In genomic region chr10:77859200-77859864, GRCh38 we compare ENCODE assay signal across 26 cellular contexts.
DNase-seq lines count a peak whose midpoint lies in the region; ATAC-seq and TF ChIP-seq lines count a peak whose summit lies in the region.
"Had no signal": no experiment of that assay in that cellular context is flagged by ENCODE, and none has a peak within 500 bp of the region (broad histone marks: within the 10 kb centered on the region; RNA-seq: fewer than 3 reads in every experiment).

No MANE protein-coding gene starts in this region.

- no peak for DNase-seq in breast epithelium (ENCODE audit: low spot score in 2 of 2)
- no peak for DNase-seq in mammary epithelial cell
- DNase-seq in endodermal cell, result no peak
- no peak for DNase-seq in prostate gland (ENCODE audit: low spot score)
- no peak for DNase-seq in superior temporal gyrus (ENCODE audit: extremely low spot score)
- no peak for DNase-seq in DMS114 treated with DMSO at 0.1 percent for 48 hours (lab: John Stamatoyannopoulos, UW; ENCODE audit: unreplicated experiment)
- DNase-seq: 8988T; Calu3; CD8-positive, alpha-beta memory T cell; H7; HFFc6; KBM-7; MM.1S; NCI-H1048; NCI-H1436; NCI-H1930; NCI-H2227 treated with DMSO at 0.1 percent for 48 hours; NCI-H524; NCI-H774; NK-92 treated with Interleukin-12 subunit alpha and Interleukin-12 subunit beta, amount 100 ng/mL, for 24 hours; Peyer's patch had no signal

- 88% methylated on average over 7 of the region's 7 CpGs for WGBS in mammary epithelial cell (ENCODE audit: low coverage, missing lambda C conversion rate)
- 79 to 86% methylated on average over 5 to 7 of the region's 7 CpGs for WGBS in endodermal cell (ENCODE audit: insufficient coverage in 1 of 2, insufficient read length in 1 of 2), 2 experiments
- 79% methylated on average over 7 of the region's 7 CpGs for WGBS in prostate gland

- no peak for TF ChIP-seq POLR2A in breast epithelium (IDR thresholded peaks at IDR 0.05)
- no peak for TF ChIP-seq POLR2A in prostate gland (IDR thresholded peaks at IDR 0.05)

- TF ChIP-seq CTCF in breast epithelium (IDR thresholded peaks at IDR 0.05) (no peak), mammary epithelial cell (conservative IDR thresholded peaks at IDR 0.05 in 1 of 2, IDR thresholded peaks at IDR 0.05 in 1 of 2; ENCODE audit: extremely low read depth in 1 of 2, insufficient read depth in 1 of 2, low read depth in 1 of 2, low read length in 2 of 2) (no peak), endodermal cell (conservative IDR thresholded peaks at IDR 0.05) (no peak), prostate gland (IDR thresholded peaks at IDR 0.05) (no peak)

- in situ Hi-C loops in mammary epithelial cell (cut with MboI; ENCODE audit: low sequenced_read_pairs in 2 of 2), result no loop called here

- no peak for ATAC-seq in HG02759 (IDR thresholded peaks at IDR 0.05; ENCODE audit: unreplicated experiment)
- no peak for ATAC-seq in GM18511 (IDR thresholded peaks at IDR 0.05; ENCODE audit: unreplicated experiment)
- ATAC-seq: Right ventricle myocardium inferior had no signal

- CTCF ChIA-PET in mammary epithelial cell (lab: Charles Lee; ENCODE audit: low non-redundant PET), result no interaction called here

- no peaks in the 10 kb centered on the region for H4K20me1 ChIP-seq in mammary epithelial cell (ENCODE audit: insufficient read depth, low read length)

- H3K27me3 ChIP-seq in breast epithelium (no peaks in the 10 kb centered on the region), mammary epithelial cell (ENCODE audit: insufficient read depth, low read length) (no peaks in the 10 kb centered on the region), endodermal cell (ENCODE audit: control insufficient read depth, insufficient read depth, low read length, poor library complexity, severe bottlenecking) (no peaks in the 10 kb centered on the region), prostate gland (replicated peaks; ENCODE audit: insufficient read depth) (no peaks in the 10 kb centered on the region)
- H3K27me3 ChIP-seq: BLaER1 treated with 17β-estradiol and CSF1 and Interleukin-3, amounts not matched to agents 10 nM and 100 nM; Peyer's patch; SJSA1 had no signal

- H3K9me3 Mint-ChIP-seq in endodermal cell, result no peaks in the 10 kb centered on the region
- H3K9me3 Mint-ChIP-seq: CD8-positive, alpha-beta memory T cell; HFFc6 had no signal

- H3K4me3 ChIP-seq in breast epithelium, result no peak overlapping the region
- H3K4me3 ChIP-seq in mammary epithelial cell (replicated peaks in 1 of 3; ENCODE audit: insufficient read depth in 1 of 3, low read depth in 2 of 3, low read length in 3 of 3), result no peak overlapping the region
- no peak overlapping the region for H3K4me3 ChIP-seq in endodermal cell (ENCODE audit: low read length)
- H3K4me3 ChIP-seq in prostate gland, result no peak overlapping the region
- H3K4me3 ChIP-seq: BLaER1 treated with 17β-estradiol and CSF1 and Interleukin-3, amounts not matched to agents 10 nM and 100 nM; Peyer's patch; SJSA1 had no signal

- H3K4me1 Mint-ChIP-seq in endodermal cell, result peaks cover 13% of the 10 kb centered on the region
- H3K4me1 Mint-ChIP-seq: CD8-positive, alpha-beta memory T cell had no signal

- peaks cover 76% of the 10 kb centered on the region for H3K79me2 ChIP-seq in mammary epithelial cell (ENCODE audit: insufficient read depth, low read length)

- BruUV-seq in mammary epithelial cell (replicated peaks; lab: Mats Ljungman, UMichigan), result no TSS peak

- H3K4me3 Mint-ChIP-seq in endodermal cell, result no peak overlapping the region
- H3K4me3 Mint-ChIP-seq: CD8-positive, alpha-beta memory T cell; HFFc6 had no signal

- no peaks in the 10 kb centered on the region for H3K27me3 Mint-ChIP-seq in endodermal cell (ENCODE audit: insufficient read depth)
- H3K27me3 Mint-ChIP-seq: CD8-positive, alpha-beta memory T cell had no signal

- intact Hi-C loops in breast epithelium (cut with DNase I; ENCODE audit: low total_unique reads) (loop anchor here (10.0 kb wide), 1 partner anchor 125 kb away; no protein-coding TSS in a partner anchor), mammary epithelial cell (cut with micrococcal nuclease) (no loop called here), prostate gland (cut with DNase I) (no loop called here)

- H3K9me3 ChIP-seq in breast epithelium, result no peaks in the 10 kb centered on the region
- H3K9me3 ChIP-seq in mammary epithelial cell (replicated peaks; ENCODE audit: insufficient read depth, low read length), result no peaks in the 10 kb centered on the region
- no peaks in the 10 kb centered on the region for H3K9me3 ChIP-seq in endodermal cell (ENCODE audit: control insufficient read depth, low read length)
- H3K9me3 ChIP-seq in prostate gland, result no peaks in the 10 kb centered on the region
- H3K9me3 ChIP-seq: BLaER1 treated with 17β-estradiol and CSF1 and Interleukin-3, amounts not matched to agents 10 nM and 100 nM; Peyer's patch; SJSA1 had no signal

- H3K36me3 ChIP-seq in breast epithelium (no peaks in the 10 kb centered on the region), mammary epithelial cell (ENCODE audit: insufficient read depth, low read length) (peaks cover 3% of the 10 kb centered on the region), endodermal cell (ENCODE audit: control insufficient read depth, insufficient read depth, low read length) (peaks cover 27% of the 10 kb centered on the region), prostate gland (no peaks in the 10 kb centered on the region)

- peaks cover 0 to 5% of the 10 kb centered on the region in 2 donors for H3K4me1 ChIP-seq in breast epithelium
- H3K4me1 ChIP-seq in mammary epithelial cell (ENCODE audit: insufficient read depth, low read length), result peaks cover 15% of the 10 kb centered on the region
- no peaks in the 10 kb centered on the region for H3K4me1 ChIP-seq in endodermal cell (ENCODE audit: control insufficient read depth, insufficient read depth, low read length)
- peaks cover 14% of the 10 kb centered on the region for H3K4me1 ChIP-seq in prostate gland (replicated peaks)
- H3K4me1 ChIP-seq: BLaER1 treated with 17β-estradiol and CSF1 and Interleukin-3, amounts not matched to agents 10 nM and 100 nM; Peyer's patch had no signal

- H2AFZ ChIP-seq in mammary epithelial cell (ENCODE audit: low read depth, low read length), result no peak overlapping the region

- dilution Hi-C loops in mammary epithelial cell (cut with HindIII; ENCODE audit: low sequenced_read_pairs), result no loop called here

- H3K27ac ChIP-seq in breast epithelium (peak overlapping the region; percentile 60 to 75), mammary epithelial cell (ENCODE audit: insufficient read depth, low read depth, low read length) (no peak overlapping the region), endodermal cell (ENCODE audit: low read depth, low read length) (no peak overlapping the region), prostate gland (peak overlapping the region; percentile 14 to 40)
- H3K27ac ChIP-seq: BLaER1 treated with 17β-estradiol and CSF1 and Interleukin-3, amounts not matched to agents 10 nM and 100 nM; Peyer's patch; SJSA1 had no signal

- H3K9ac ChIP-seq in mammary epithelial cell (ENCODE audit: insufficient read depth, low read length), result no peak overlapping the region
- no peak overlapping the region for H3K9ac ChIP-seq in endodermal cell (ENCODE audit: extremely low read depth, low read length, poor library complexity, severe bottlenecking)
- H3K9ac ChIP-seq: BLaER1 treated with 17β-estradiol and CSF1 and Interleukin-3, amounts not matched to agents 10 nM and 100 nM had no signal

- H3K4me2 ChIP-seq in mammary epithelial cell (ENCODE audit: insufficient read depth, low read depth, low read length), result no peak overlapping the region
- H3K4me2 ChIP-seq: BLaER1 treated with 17β-estradiol and CSF1 and Interleukin-3, amounts not matched to agents 10 nM and 100 nM had no signal

- H3K36me3 Mint-ChIP-seq in endodermal cell (ENCODE audit: low read depth), result peaks cover 25% of the 10 kb centered on the region

- H3K27ac Mint-ChIP-seq in endodermal cell, result peak overlapping the region; percentile 79
- H3K27ac Mint-ChIP-seq: HFFc6 had no signal

Comparison
In these comparisons a context has a peak if more than half of its experiments do, and no peak if none do; other contexts are left out.
1. H3K27ac ChIP-seq: peak in breast epithelium (2 of 2) and prostate gland (2 of 2); none in mammary epithelial cell (single experiment) and endodermal cell (single experiment).